Comparison of ENCODE assay signal across 19 cellular contexts in genomic region chr7:101846800-101847538, GRCh38. TPM values are rescaled to one million over a fixed set of nuclear protein-coding genes. Genes with fewer than 3 reads are reported as not detected.
DNase-seq lines count a peak whose midpoint lies in the region; ATAC-seq, FAIRE-seq and TF ChIP-seq lines count a peak whose summit lies in the region.
"Had no signal": no experiment of that assay in that cellular context is flagged by ENCODE, and none has a peak within 500 bp of the region (broad histone marks: within the 10 kb centered on the region; RNA-seq: fewer than 3 reads in every experiment).

No MANE protein-coding gene starts in this region.

- no peak overlapping the region for H2AK5ac ChIP-seq in trophoblast cell (ENCODE audit: low read length)

- peaks cover 3 to 4% of the 10 kb centered on the region in 2 experiments; a peak in 1 of 5 replicates for H3K4me1 ChIP-seq in K562 (replicated peaks in 1 of 2; ENCODE audit: control insufficient read depth in 2 of 2, insufficient read depth in 2 of 2, low read length in 2 of 2)
- H3K4me1 ChIP-seq in trophoblast cell (ENCODE audit: control insufficient read depth in 1 of 2, insufficient read depth in 2 of 2, low read length in 2 of 2) = no peaks in the 10 kb centered on the region
- H3K4me1 ChIP-seq in effector memory CD4-positive, alpha-beta T cell (ENCODE audit: control insufficient read depth, insufficient read depth, low read length, poor library complexity, severe bottlenecking) = peaks cover 4% of the 10 kb centered on the region

- H2AFZ ChIP-seq in K562 (ENCODE audit: low read depth, low read length) (no peak overlapping the region), trophoblast cell (ENCODE audit: insufficient read depth, low read length, poor library complexity) (no peak overlapping the region)
- H2AFZ ChIP-seq: GM23248 had no signal

- H3K4ac ChIP-seq in trophoblast cell (ENCODE audit: low read depth, low read length) = peak overlapping the region; percentile 80

- H3K36me3 Mint-ChIP-seq in T-helper 2 cell treated with Interferon-gamma antibody and Interleukin-4, amounts not matched to agents 5 μg/mL and 100 μg/mL, for 36 hours (ENCODE audit: low read depth) = peaks cover 2% of the 10 kb centered on the region

- DNase-seq in Caki2 (ENCODE audit: low read depth) = peak; percentile 17
- DNase-seq in K562 (ENCODE audit: extremely low read depth in 1 of 4, low spot score in 3 of 4) = no peak
- peak; percentile 62 to 63 for DNase-seq in trophoblast cell
- DNase-seq in SHP77 (lab: John Stamatoyannopoulos, UW) = no peak
- no peak for DNase-seq in T-helper 2 cell treated with Interferon-gamma antibody and Interleukin-4, amounts not matched to agents 5 μg/mL and 100 μg/mL, for 36 hours (ENCODE audit: low spot score)
- no peak for DNase-seq in effector memory CD4-positive, alpha-beta T cell
- DNase-seq: AML-193; CD4-positive, alpha-beta memory T cell; DMS 273 treated with DMSO at 0.1 percent for 48 hours; DMS53; GM23248; IMR-90; KBM-7 had no signal

- H3K4me2 ChIP-seq in K562 (ENCODE audit: insufficient read depth, low read length) (no peak overlapping the region), trophoblast cell (ENCODE audit: low read length) (no peak overlapping the region)

- no peaks in the 10 kb centered on the region for H3K9me1 ChIP-seq in K562 (ENCODE audit: control insufficient read depth, insufficient read depth, low read length)

- H3K27ac ChIP-seq in K562 (ENCODE audit: extremely low read depth, low read depth, low read length) = no peak overlapping the region
- H3K27ac ChIP-seq in trophoblast cell (ENCODE audit: low read depth, low read length) = no peak overlapping the region
- no peak overlapping the region for H3K27ac ChIP-seq in effector memory CD4-positive, alpha-beta T cell (ENCODE audit: insufficient read depth, low read length, poor library complexity, severe bottlenecking)
- H3K27ac ChIP-seq: C4-2B, GM23248 had no signal

- no peak overlapping the region for H2BK5ac ChIP-seq in trophoblast cell (ENCODE audit: low read depth, low read length, poor library complexity)

- no peak overlapping the region for H3K9ac ChIP-seq in K562 (ENCODE audit: insufficient read depth in 1 of 2, low read depth in 2 of 2, low read length in 2 of 2)
- H3K9ac ChIP-seq in trophoblast cell (ENCODE audit: low read length) = no peak overlapping the region
- H3K9ac ChIP-seq: GM23248 had no signal

- no peaks in the 10 kb centered on the region for H3K27me3 Mint-ChIP-seq in T-helper 2 cell treated with Interferon-gamma antibody and Interleukin-4, amounts not matched to agents 5 μg/mL and 100 μg/mL, for 36 hours (ENCODE audit: low read depth)
- H3K27me3 Mint-ChIP-seq: CD4-positive, alpha-beta memory T cell had no signal

- H3K79me1 ChIP-seq in trophoblast cell (ENCODE audit: low read length) = no peaks in the 10 kb centered on the region

- H3K79me2 ChIP-seq in K562 (ENCODE audit: control insufficient read depth, insufficient read depth, low read length) (peaks cover 94% of the 10 kb centered on the region), trophoblast cell (ENCODE audit: control insufficient read depth, insufficient read depth, low read length, poor library complexity) (peaks cover 12% of the 10 kb centered on the region)

- peaks cover 3% of the 10 kb centered on the region for H3K9me3 Mint-ChIP-seq in T-helper 2 cell treated with Interferon-gamma antibody and Interleukin-4, amounts not matched to agents 5 μg/mL and 100 μg/mL, for 36 hours

- H3K14ac ChIP-seq in trophoblast cell (ENCODE audit: low read length) = no peak overlapping the region

- no peak for FAIRE-seq in K562 (lab: Jason Lieb, UNC)
- FAIRE-seq: A204.1, G401.6, GM12892, GM18507 had no signal

- H2BK12ac ChIP-seq in trophoblast cell (ENCODE audit: low read length) = no peak overlapping the region

- H3K4me1 Mint-ChIP-seq in T-helper 2 cell treated with Interferon-gamma antibody and Interleukin-4, amounts not matched to agents 5 μg/mL and 100 μg/mL, for 36 hours (ENCODE audit: low read depth) = peaks cover 6% of the 10 kb centered on the region

- TF ChIP-seq RAD21 in K562 (CRISPR knock-in tag; conservative IDR thresholded peaks at IDR 0.05 in 1 of 2, IDR thresholded peaks at IDR 0.05 in 1 of 2) = no peak

- intact Hi-C loops in K562 (cut with micrococcal nuclease) = no loop called here

- no peak overlapping the region for H3K4me3 Mint-ChIP-seq in T-helper 2 cell treated with Interferon-gamma antibody and Interleukin-4, amounts not matched to agents 5 μg/mL and 100 μg/mL, for 36 hours
- H3K4me3 Mint-ChIP-seq: CD4-positive, alpha-beta memory T cell had no signal

- H2BK120ac ChIP-seq in trophoblast cell (ENCODE audit: insufficient read depth, low read length, poor library complexity) = no peak overlapping the region

- BruUV-seq in K562 (replicated peaks; lab: Mats Ljungman, UMichigan) = no TSS peak

- peaks cover 7% of the 10 kb centered on the region; the same call in 1 of the 2 replicates for H4K20me1 ChIP-seq in K562 (replicated peaks; ENCODE audit: control insufficient read depth, insufficient read depth, low read length)

- no peak overlapping the region for H4K8ac ChIP-seq in trophoblast cell (ENCODE audit: low read depth, low read length)

- TF ChIP-seq CTCF in K562 (IDR thresholded peaks at IDR 0.05 in 2 of 3, conservative IDR thresholded peaks at IDR 0.05 in 1 of 3; ENCODE audit: insufficient read depth in 2 of 3, low read depth in 1 of 3, low read length in 3 of 3) = no peak

- H4K12ac ChIP-seq in trophoblast cell (ENCODE audit: low read depth, low read length) = no peak overlapping the region

- 89% methylated on average over 11 of the region's 11 CpGs for WGBS in K562 (ENCODE audit: insufficient coverage, low coverage, missing lambda C conversion rate)
- WGBS in trophoblast cell (ENCODE audit: extremely low coverage, insufficient coverage, insufficient read length) = no CpG with 5 or more reads among the region's 11 CpGs

- H3K27ac Mint-ChIP-seq in T-helper 2 cell treated with Interferon-gamma antibody and Interleukin-4, amounts not matched to agents 5 μg/mL and 100 μg/mL, for 36 hours = no peak overlapping the region
- H3K27ac Mint-ChIP-seq: CD4-positive, alpha-beta memory T cell had no signal

- POLR2A ChIA-PET in K562 (lab: Yijun Ruan, JAX) = interaction anchor here (1.6 kb wide), 1 partner anchor 10 kb away, joined by 7 read pairs; no protein-coding TSS in a partner anchor

- TF ChIP-seq EP300 in K562 (IDR thresholded peaks at IDR 0.05; ENCODE audit: low read length) = no peak

- CTCF ChIA-PET in K562 (lab: Yijun Ruan, JAX; ENCODE audit: low intra/inter-chr PET ratio) = no interaction called here

- peak; percentile 39; the same call in 1 of the 3 replicates for ATAC-seq in K562

- in situ Hi-C loops in Caki2 (cut with HindIII; ENCODE audit: low pct_unique_long_range_greater_than_20kb, low sequenced_read_pairs) = no loop called here
- in situ Hi-C loops in K562 (cut with MboI) = no loop called here

- no peaks in the 10 kb centered on the region for H3K27me3 ChIP-seq in K562 (ENCODE audit: control insufficient read depth in 2 of 2, insufficient read depth in 2 of 2, low read length in 2 of 2)
- no peaks in the 10 kb centered on the region for H3K27me3 ChIP-seq in trophoblast cell (ENCODE audit: insufficient read depth, low read length)
- no peaks in the 10 kb centered on the region for H3K27me3 ChIP-seq in effector memory CD4-positive, alpha-beta T cell (replicated peaks; ENCODE audit: control insufficient read depth, insufficient read depth, low read length, poor library complexity, severe bottlenecking)

- H3K23ac ChIP-seq in trophoblast cell (ENCODE audit: low read length) = no peak overlapping the region

- H4K91ac ChIP-seq in trophoblast cell (ENCODE audit: low read depth, low read length) = no peak overlapping the region

- no peak overlapping the region for H3K18ac ChIP-seq in trophoblast cell (ENCODE audit: low read length)

- H3K9me3 ChIP-seq in K562 (replicated peaks; ENCODE audit: control insufficient read depth, insufficient read depth, low read depth, low read length) (peaks cover 13% of the 10 kb centered on the region), trophoblast cell (ENCODE audit: insufficient read depth, low read depth, low read length) (peaks cover 14% of the 10 kb centered on the region)
- H3K9me3 ChIP-seq in effector memory CD4-positive, alpha-beta T cell (ENCODE audit: control insufficient read depth, low read length) = no peaks in the 10 kb centered on the region

- no peak for TF ChIP-seq POLR2A in K562 (conservative IDR thresholded peaks at IDR 0.05)

- H3K36me3 ChIP-seq in K562 (ENCODE audit: control insufficient read depth, insufficient read depth, low read length) (peaks cover 9% of the 10 kb centered on the region; the same call in 1 of the 3 replicates), trophoblast cell (ENCODE audit: control insufficient read depth in 1 of 2, insufficient read depth in 2 of 2, low read length in 2 of 2) (peaks cover 3 to 6% of the 10 kb centered on the region in 2 experiments)
- no peaks in the 10 kb centered on the region for H3K36me3 ChIP-seq in effector memory CD4-positive, alpha-beta T cell (ENCODE audit: control insufficient read depth, insufficient read depth, low read length)

- H3K4me3 ChIP-seq in K562 = no peak overlapping the region
- H3K4me3 ChIP-seq in trophoblast cell (ENCODE audit: low read depth, low read length) = no peak overlapping the region
- H3K4me3 ChIP-seq in effector memory CD4-positive, alpha-beta T cell (ENCODE audit: insufficient read depth, low read depth, low read length, poor library complexity, severe bottlenecking) = no peak overlapping the region
- H3K4me3 ChIP-seq: GM23248, HAP-1 had no signal

RNA-seq across cellular contexts. Expression of gene CUX1, which starts 29.5 kb away (rescaled TPM):
- total RNA-seq in Caki2 (2014; rRNA removed; shearing (Covaris generic); ENCODE audit: low replicate concordance) = 37.4 and 38.8 TPM in 2 replicates
- total RNA-seq in K562 (2011; cell fraction: chromatin; rRNA removed; ENCODE audit: low replicate concordance) = 271 and 342 TPM in 2 replicates
- total RNA-seq in K562 (2011; cell fraction: nucleolus; rRNA removed) = 121 and 144 TPM in 2 replicates
- 169 and 178 TPM in 2 replicates for total RNA-seq in K562 (2011; cell fraction: nucleoplasm; rRNA removed)
- total RNA-seq in K562 (2014; rRNA removed) (25.2 and 34.2 TPM in 2 replicates), K562 (2014; rRNA removed; fragmentation: Illumina TruSeq; extraction: Trizol) (33.0 and 41.3 TPM in 2 replicates), K562 (2015; rRNA removed; fragmentation: Illumina TruSeq; extraction: Trizol) (25.2 and 26.2 TPM in 2 replicates), K562 (2021) (52.9 and 55.3 TPM in 2 replicates)
- polyA plus RNA-seq in K562 (2011; rRNA removed) (9.6 and 13.0 TPM in 2 replicates), K562 (2014; fragmentation: Illumina TruSeq; extraction: Trizol) (31.9 and 32.2 TPM in 2 replicates), K562 (2014; fragmentation: Nextera tagmentation; extraction: Ambion mirVana) (1 to 10 TPM; 3.6 to 6.7 TPM), K562 (2014; rRNA removed) (21.4 and 24.7 TPM in 2 replicates)
- 9.5 and 20.1 TPM in 2 replicates for polyA plus RNA-seq in K562 (2011; cell fraction: cytosol; rRNA removed)
- polyA plus RNA-seq in K562 (2011; cell fraction: nucleus; rRNA removed) = 8.9 and 14.8 TPM in 2 replicates
- polyA plus RNA-seq in K562 (2012) = 27.5 and 61.2 TPM in 2 replicates
- 33.4 and 37.2 TPM in 2 replicates for polyA minus RNA-seq in K562 (2011; rRNA and poly(A)+ RNA removed)
- polyA minus RNA-seq in K562 (2011; cell fraction: cytosol; rRNA and poly(A)+ RNA removed) = 13.4 and 20.4 TPM in 2 replicates
- polyA minus RNA-seq in K562 (2011; cell fraction: nucleus; rRNA and poly(A)+ RNA removed) = 30.6 and 60.0 TPM in 2 replicates
- 39.0 and 43.1 TPM in 2 replicates for polyA plus RNA-seq in trophoblast cell (2013)

Comparison
In these comparisons a context has a peak if more than half of its experiments do, and no peak if none do; other contexts are left out.
1. DNase-seq: peak in Caki2 (single experiment) and trophoblast cell (2 of 2); none in K562 (0 of 4), SHP77 (0 of 2), T-helper 2 cell treated with Interferon-gamma antibody and Interleukin-4, amounts not matched to agents 5 μg/mL and 100 μg/mL, for 36 hours (single experiment) and effector memory CD4-positive, alpha-beta T cell (0 of 3).